Comparison of ENCODE assay signal across 1 cellular context in the genomic region with DNA sequence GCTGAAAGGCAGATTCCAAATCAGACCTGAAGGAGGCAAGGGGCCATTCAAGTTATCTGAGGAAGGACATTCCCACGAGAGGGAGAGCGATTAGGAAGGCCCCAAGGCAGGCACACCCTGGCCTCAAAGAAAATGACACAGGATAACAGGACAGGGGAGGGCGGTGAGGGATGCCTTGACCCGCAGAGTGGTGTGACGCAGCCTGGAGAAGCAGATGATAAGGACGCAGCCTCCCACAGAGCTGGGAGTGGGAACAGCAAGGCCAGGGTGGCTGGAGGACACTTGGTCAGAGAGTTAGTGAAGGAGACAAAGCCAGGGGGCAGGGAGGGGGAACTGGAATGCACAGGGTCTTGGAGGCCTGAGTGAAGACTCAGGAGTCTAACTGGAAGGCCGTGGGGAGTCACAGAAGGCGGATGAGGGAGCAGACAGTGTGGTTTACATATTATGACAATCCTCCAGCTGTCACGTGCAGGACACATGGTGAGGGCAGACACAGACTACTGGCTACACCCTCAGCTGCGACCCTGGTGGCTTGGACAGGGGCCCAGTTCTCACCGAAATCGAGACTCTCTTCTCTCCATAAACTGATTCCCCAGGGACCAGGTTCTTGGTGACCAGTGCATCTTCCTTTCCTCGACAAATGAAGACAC.
TF ChIP-seq lines count a peak whose summit lies in the region.

No MANE protein-coding gene starts in this region.

TF ChIP-seq in GM23338, 12 proteins besides CTCF, POLR2A, EP300 and RAD21:
- TF ChIP-seq ETS1 (IDR thresholded peaks at IDR 0.05) (no peak), JUNB (IDR thresholded peaks at IDR 0.05; ENCODE audit: unreplicated experiment) (no peak), ZNF331 (CRISPR knock-in tag; IDR thresholded peaks at IDR 0.05; ENCODE audit: low read depth) (no peak), NANOG (IDR thresholded peaks at IDR 0.05; ENCODE audit: borderline replicate concordance) (no peak), EZH2phosphoT487 (IDR thresholded peaks at IDR 0.05; ENCODE audit: unreplicated experiment) (no peak), POLR2AphosphoS5 (IDR thresholded peaks at IDR 0.05; ENCODE audit: low read depth) (no peak), STAT1 (IDR thresholded peaks at IDR 0.05; ENCODE audit: unreplicated experiment) (no peak), CREB1 (CRISPR knock-in tag; IDR thresholded peaks at IDR 0.05; ENCODE audit: low read depth) (no peak), ZNF114 (CRISPR knock-in tag; IDR thresholded peaks at IDR 0.05) (no peak), EZH2 (IDR thresholded peaks at IDR 0.05; ENCODE audit: low read depth, unreplicated experiment) (no peak), ZNF462 (CRISPR knock-in tag; IDR thresholded peaks at IDR 0.05) (no peak)
- TF ChIP-seq, protein P1, sequence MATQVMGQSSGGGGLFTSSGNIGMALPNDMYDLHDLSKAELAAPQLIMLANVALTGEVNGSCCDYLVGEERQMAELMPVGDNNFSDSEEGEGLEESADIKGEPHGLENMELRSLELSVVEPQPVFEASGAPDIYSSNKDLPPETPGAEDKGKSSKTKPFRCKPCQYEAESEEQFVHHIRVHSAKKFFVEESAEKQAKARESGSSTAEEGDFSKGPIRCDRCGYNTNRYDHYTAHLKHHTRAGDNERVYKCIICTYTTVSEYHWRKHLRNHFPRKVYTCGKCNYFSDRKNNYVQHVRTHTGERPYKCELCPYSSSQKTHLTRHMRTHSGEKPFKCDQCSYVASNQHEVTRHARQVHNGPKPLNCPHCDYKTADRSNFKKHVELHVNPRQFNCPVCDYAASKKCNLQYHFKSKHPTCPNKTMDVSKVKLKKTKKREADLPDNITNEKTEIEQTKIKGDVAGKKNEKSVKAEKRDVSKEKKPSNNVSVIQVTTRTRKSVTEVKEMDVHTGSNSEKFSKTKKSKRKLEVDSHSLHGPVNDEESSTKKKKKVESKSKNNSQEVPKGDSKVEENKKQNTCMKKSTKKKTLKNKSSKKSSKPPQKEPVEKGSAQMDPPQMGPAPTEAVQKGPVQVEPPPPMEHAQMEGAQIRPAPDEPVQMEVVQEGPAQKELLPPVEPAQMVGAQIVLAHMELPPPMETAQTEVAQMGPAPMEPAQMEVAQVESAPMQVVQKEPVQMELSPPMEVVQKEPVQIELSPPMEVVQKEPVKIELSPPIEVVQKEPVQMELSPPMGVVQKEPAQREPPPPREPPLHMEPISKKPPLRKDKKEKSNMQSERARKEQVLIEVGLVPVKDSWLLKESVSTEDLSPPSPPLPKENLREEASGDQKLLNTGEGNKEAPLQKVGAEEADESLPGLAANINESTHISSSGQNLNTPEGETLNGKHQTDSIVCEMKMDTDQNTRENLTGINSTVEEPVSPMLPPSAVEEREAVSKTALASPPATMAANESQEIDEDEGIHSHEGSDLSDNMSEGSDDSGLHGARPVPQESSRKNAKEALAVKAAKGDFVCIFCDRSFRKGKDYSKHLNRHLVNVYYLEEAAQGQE (IDR thresholded peaks at IDR 0.05; ENCODE audit: unreplicated experiment) = no peak
